Comparison of ENCODE assay signal across 23 cellular contexts in genomic region chr5:12679731-12680130, GRCh38.
DNase-seq lines count a peak whose midpoint lies in the region; ATAC-seq, FAIRE-seq and TF ChIP-seq lines count a peak whose summit lies in the region.
"Had no signal": no experiment of that assay in that cellular context is flagged by ENCODE, and none has a peak within 500 bp of the region (broad histone marks: within the 10 kb centered on the region; RNA-seq: fewer than 3 reads in every experiment).

No MANE protein-coding gene starts in this region.

- H3K9me3 ChIP-seq in small intestine (ENCODE audit: control insufficient read depth, low read depth): no peaks in the 10 kb centered on the region

- no peaks in the 10 kb centered on the region for H3K36me3 ChIP-seq in small intestine (ENCODE audit: control insufficient read depth in 2 of 2, insufficient read depth in 2 of 2, low read length in 2 of 2)
- H3K36me3 ChIP-seq: BLaER1 treated with 17β-estradiol and CSF1 and Interleukin-3, amounts not matched to agents 10 nM and 100 nM had no signal

- no peaks in the 10 kb centered on the region for H3K4me1 ChIP-seq in small intestine (ENCODE audit: control insufficient read depth in 2 of 2, insufficient read depth in 1 of 2, low read depth in 1 of 2, low read length in 1 of 2)

- no peak for TF ChIP-seq CTCF in WTC11 (IDR thresholded peaks at IDR 0.05)
- TF ChIP-seq CTCF in coronary artery (IDR thresholded peaks at IDR 0.05): no peak
- no peak for TF ChIP-seq CTCF in Calu3 (IDR thresholded peaks at IDR 0.05; ENCODE audit: unreplicated experiment)

- H3K27me3 Mint-ChIP-seq in WTC11 (ENCODE audit: low read depth): no peaks in the 10 kb centered on the region
- H3K27me3 Mint-ChIP-seq in immature natural killer cell (ENCODE audit: low read depth in 3 of 3): peaks cover 1 to 4% (median 4%) of the 10 kb centered on the region in 3 donors
- no peaks in the 10 kb centered on the region for H3K27me3 Mint-ChIP-seq in Calu3 (ENCODE audit: unreplicated experiment)
- H3K27me3 Mint-ChIP-seq: B cell; CD4-positive, CD25-positive, alpha-beta regulatory T cell; CD8-positive, alpha-beta memory T cell had no signal

- POLR2A ChIA-PET in WTC11 (lab: Charles Lee): no interaction called here

- no peak for ATAC-seq in WTC11
- ATAC-seq: GM23338 had no signal

- BruUV-seq in Calu3 (replicated peaks; lab: Mats Ljungman, UMichigan): no TSS peak

- H3K9me3 Mint-ChIP-seq in WTC11 (peaks cover 9% of the 10 kb centered on the region), immature natural killer cell (peaks cover 0 to 8% (median 0%) of the 10 kb centered on the region in 6 donors), Calu3 (ENCODE audit: low read depth, unreplicated experiment) (peaks cover 12% of the 10 kb centered on the region)

- H3K4me3 Mint-ChIP-seq in WTC11 (no peak overlapping the region), immature natural killer cell (no peak overlapping the region), Calu3 (ENCODE audit: low read depth, unreplicated experiment) (no peak overlapping the region)
- H3K4me3 Mint-ChIP-seq: B cell; CD4-positive, CD25-positive, alpha-beta regulatory T cell; CD8-positive, alpha-beta memory T cell; GM23338 had no signal

- intact Hi-C loops in Calu3 (cut with micrococcal nuclease; ENCODE audit: unreplicated experiment): no loop called here

- FAIRE-seq in A204.1 (lab: Jason Lieb, UNC) (peak; percentile 100), frontal cortex (lab: Jason Lieb, UNC) (peak; percentile 99), small intestine (lab: Jason Lieb, UNC) (peak; percentile 99)
- FAIRE-seq: D721Med, GM12892, GM18507, H54, HTR-8/SVneo had no signal

- DNase-seq in WTC11 (ENCODE audit: low spot score) (no peak), frontal cortex (ENCODE audit: low spot score in 2 of 2) (no peak), small intestine (no peak), immature natural killer cell (no peak), coronary artery (ENCODE audit: low spot score) (no peak), Calu3 (no peak)
- DNase-seq: CD4-positive, CD25-positive, alpha-beta regulatory T cell; CD8-positive, alpha-beta memory T cell; COR-L47; GDM1; HCEC 1CT; IMR-90; KBM-7 had no signal

- H3K27me3 ChIP-seq in small intestine (ENCODE audit: control insufficient read depth in 2 of 2, insufficient read depth in 2 of 2, low read length in 2 of 2): no peaks in the 10 kb centered on the region
- H3K27me3 ChIP-seq: BLaER1 treated with 17β-estradiol and CSF1 and Interleukin-3, amounts not matched to agents 10 nM and 100 nM had no signal

- H3K4me3 ChIP-seq in small intestine (ENCODE audit: low read depth in 1 of 2, low read length in 2 of 2) (no peak overlapping the region), coronary artery (no peak overlapping the region)
- H3K4me3 ChIP-seq: BLaER1 treated with 17β-estradiol and CSF1 and Interleukin-3, amounts not matched to agents 10 nM and 100 nM; GM23338 had no signal

- H3K4me1 Mint-ChIP-seq in WTC11 (peaks cover 19% of the 10 kb centered on the region), immature natural killer cell (peaks cover 0 to 2% of the 10 kb centered on the region in 2 donors), Calu3 (ENCODE audit: low read depth, unreplicated experiment) (no peaks in the 10 kb centered on the region)
- H3K4me1 Mint-ChIP-seq: B cell; CD4-positive, CD25-positive, alpha-beta regulatory T cell; CD8-positive, alpha-beta memory T cell had no signal

- peaks cover 15% of the 10 kb centered on the region for H3K36me3 Mint-ChIP-seq in WTC11
- H3K36me3 Mint-ChIP-seq in immature natural killer cell: no peaks in the 10 kb centered on the region
- no peaks in the 10 kb centered on the region for H3K36me3 Mint-ChIP-seq in Calu3 (ENCODE audit: insufficient read depth, unreplicated experiment)
- H3K36me3 Mint-ChIP-seq: CD4-positive, CD25-positive, alpha-beta regulatory T cell; CD8-positive, alpha-beta memory T cell had no signal

- H3K27ac Mint-ChIP-seq in WTC11 (no peak overlapping the region), immature natural killer cell (no peak overlapping the region), Calu3 (ENCODE audit: unreplicated experiment) (no peak overlapping the region)
- H3K27ac Mint-ChIP-seq: B cell; CD4-positive, CD25-positive, alpha-beta regulatory T cell; CD8-positive, alpha-beta memory T cell; GM23338 had no signal

- CTCF ChIA-PET in WTC11 (lab: Charles Lee): no interaction called here
- CTCF ChIA-PET in Calu3 (lab: Charles Lee): no interaction called here

- H3K27ac ChIP-seq in small intestine (ENCODE audit: low read depth in 1 of 2, low read length in 1 of 2): no peak overlapping the region
- no peak overlapping the region for H3K27ac ChIP-seq in coronary artery
- H3K27ac ChIP-seq: 22Rv1; BLaER1 treated with 17β-estradiol and CSF1 and Interleukin-3, amounts not matched to agents 10 nM and 100 nM had no signal

TF ChIP-seq in WTC11, 78 proteins besides CTCF, POLR2A, EP300 and RAD21:
- TF ChIP-seq MYBL2 (CRISPR knock-in tag; IDR thresholded peaks at IDR 0.05): no peak
- TF ChIP-seq HMGA2 (CRISPR knock-in tag; IDR thresholded peaks at IDR 0.05): peak; percentile 92; the same call in 1 of the 2 replicates
